8 cellular contexts compared by ENCODE assay signal in genomic region chr12:124457287-124458219, GRCh38.
DNase-seq lines count a peak whose midpoint lies in the region; ATAC-seq and TF ChIP-seq lines count a peak whose summit lies in the region.

No MANE protein-coding gene starts in this region.

- peaks cover 30% of the 10 kb centered on the region for H3K36me3 ChIP-seq in endodermal cell (ENCODE audit: control insufficient read depth, insufficient read depth, low read length)
- H3K36me3 ChIP-seq in neural progenitor cell = no peaks in the 10 kb centered on the region
- H3K36me3 ChIP-seq in upper lobe of right lung = peaks cover 53% of the 10 kb centered on the region

- no peaks in the 10 kb centered on the region for H3K27me3 ChIP-seq in endodermal cell (ENCODE audit: control insufficient read depth, insufficient read depth, low read length, poor library complexity, severe bottlenecking)
- no peaks in the 10 kb centered on the region for H3K27me3 ChIP-seq in neural progenitor cell
- no peaks in the 10 kb centered on the region for H3K27me3 ChIP-seq in upper lobe of right lung

- H3K9me3 Mint-ChIP-seq in endodermal cell = no peaks in the 10 kb centered on the region
- no peaks in the 10 kb centered on the region for H3K9me3 Mint-ChIP-seq in neural progenitor cell
- H3K9me3 Mint-ChIP-seq in MCF 10A (ENCODE audit: unreplicated experiment) = no peaks in the 10 kb centered on the region

- H3K4me1 ChIP-seq in endodermal cell (ENCODE audit: control insufficient read depth, insufficient read depth, low read length) (no peaks in the 10 kb centered on the region), neural progenitor cell (peaks cover 26% of the 10 kb centered on the region), upper lobe of right lung (peaks cover 49% of the 10 kb centered on the region)

- intact Hi-C loops in upper lobe of right lung (cut with DNase I) (no loop called here), MCF 10A (cut with micrococcal nuclease) (no loop called here)

- H3K36me3 Mint-ChIP-seq in endodermal cell (ENCODE audit: low read depth) (peaks cover 44% of the 10 kb centered on the region), neural progenitor cell (peaks cover 15% of the 10 kb centered on the region), MCF 10A (ENCODE audit: insufficient read depth, unreplicated experiment) (peaks cover 37% of the 10 kb centered on the region)

- H3K27me3 Mint-ChIP-seq in endodermal cell (ENCODE audit: insufficient read depth) = no peaks in the 10 kb centered on the region
- peaks cover 8% of the 10 kb centered on the region for H3K27me3 Mint-ChIP-seq in neural progenitor cell (ENCODE audit: insufficient read depth, low read depth)
- H3K27me3 Mint-ChIP-seq in MCF 10A (ENCODE audit: insufficient read depth, unreplicated experiment) = no peaks in the 10 kb centered on the region

- H3K27ac ChIP-seq in endodermal cell (ENCODE audit: low read depth, low read length) (peak overlapping the region; percentile 10), neural progenitor cell (peak overlapping the region; percentile 64), upper lobe of right lung (peak overlapping the region; percentile 74)

- WGBS in endodermal cell (ENCODE audit: insufficient coverage in 1 of 2, insufficient read length in 1 of 2), 2 experiments = 92 to 93% methylated on average over 20 to 35 of the region's 37 CpGs

- CTCF ChIA-PET in MCF 10A (lab: Yijun Ruan, JAX) = no interaction called here

- no TSS peak for BruUV-seq in MCF 10A (replicated peaks; lab: Mats Ljungman, UMichigan)

- POLR2A ChIA-PET in MCF 10A (lab: Yijun Ruan, JAX) = interaction anchor here (0.6 kb wide), 1 partner anchor 35 kb away, joined by 3 read pairs; no protein-coding TSS in a partner anchor

- H3K4me3 ChIP-seq in endodermal cell (ENCODE audit: low read length) (no peak overlapping the region), neural progenitor cell (no peak overlapping the region), upper lobe of right lung (peak overlapping the region; percentile 42)

- H4K20me1 ChIP-seq in neural progenitor cell (ENCODE audit: low read depth) = peaks cover 51% of the 10 kb centered on the region

- H3K4me1 Mint-ChIP-seq in endodermal cell (peaks cover 11% of the 10 kb centered on the region), neural progenitor cell (peaks cover 27% of the 10 kb centered on the region), MCF 10A (ENCODE audit: insufficient read depth, unreplicated experiment) (peaks cover 5% of the 10 kb centered on the region)

- no peak overlapping the region for H2AFZ ChIP-seq in neural progenitor cell (replicated peaks)

- peaks cover 2% of the 10 kb centered on the region for H3F3A ChIP-seq in neural progenitor cell (ENCODE audit: low read depth)

- H3K79me2 ChIP-seq in neural progenitor cell (ENCODE audit: low read depth) = peaks cover 6% of the 10 kb centered on the region

- H3K9ac ChIP-seq in endodermal cell (ENCODE audit: extremely low read depth, low read length, poor library complexity, severe bottlenecking) (no peak overlapping the region), neural progenitor cell (no peak overlapping the region)

- TF ChIP-seq CTCF in GM13977 (IDR thresholded peaks at IDR 0.05; ENCODE audit: extremely low read depth, insufficient read depth, missing control alignments) (no peak), endodermal cell (conservative IDR thresholded peaks at IDR 0.05) (no peak), neural progenitor cell (IDR thresholded peaks at IDR 0.05) (no peak), upper lobe of right lung (IDR thresholded peaks at IDR 0.05) (no peak), MCF 10A (IDR thresholded peaks at IDR 0.05; ENCODE audit: unreplicated experiment) (no peak)

- H3K4me2 ChIP-seq in neural progenitor cell = peak overlapping the region; percentile 19

- H3K9me3 ChIP-seq in endodermal cell (ENCODE audit: control insufficient read depth, low read length) (no peaks in the 10 kb centered on the region), neural progenitor cell (ENCODE audit: low read depth) (no peaks in the 10 kb centered on the region), upper lobe of right lung (no peaks in the 10 kb centered on the region)

- H3K27ac Mint-ChIP-seq in endodermal cell = no peak overlapping the region
- no peak overlapping the region for H3K27ac Mint-ChIP-seq in neural progenitor cell
- no peak overlapping the region for H3K27ac Mint-ChIP-seq in MCF 10A (ENCODE audit: low read depth, unreplicated experiment)

- in situ Hi-C loops in GM13977 (cut with MboI; ENCODE audit: low pct_unique_long_range_greater_than_20kb, low sequenced_read_pairs, unreplicated experiment) = no loop called here

- peak; percentile 80 for DNase-seq in GM13977 (ENCODE audit: low spot score)
- DNase-seq in activated CD4-positive, alpha-beta T cell treated with anti-CD3 and anti-CD28 coated beads, Interleukin-2, amount 50 U/mL, for 48 hours = peak; percentile 61 to 68
- DNase-seq in endodermal cell = no peak
- DNase-seq in neural progenitor cell (ENCODE audit: low spot score) = no peak
- peak; percentile 83 for DNase-seq in upper lobe of right lung
- no peak for DNase-seq in MCF 10A (ENCODE audit: unreplicated experiment)
- no peak for DNase-seq in NAMALWA (ENCODE audit: low spot score)

- peak; percentile 27 for ATAC-seq in HG03439 (IDR thresholded peaks at IDR 0.05; ENCODE audit: unreplicated experiment)
- peak; percentile 71 for ATAC-seq in upper lobe of right lung

- H3K4me3 Mint-ChIP-seq in endodermal cell = no peak overlapping the region
- H3K4me3 Mint-ChIP-seq in neural progenitor cell = no peak overlapping the region
- H3K4me3 Mint-ChIP-seq in MCF 10A (ENCODE audit: unreplicated experiment) = no peak overlapping the region

Comparison
In these comparisons a context has a peak if more than half of its experiments do, and no peak if none do; other contexts are left out.
1. DNase-seq: peak in GM13977 (single experiment), activated CD4-positive, alpha-beta T cell treated with anti-CD3 and anti-CD28 coated beads, Interleukin-2, amount 50 U/mL, for 48 hours (2 of 2) and upper lobe of right lung (single experiment); none in endodermal cell (single experiment), neural progenitor cell (single experiment), MCF 10A (single experiment) and NAMALWA (single experiment).
2. H3K27ac ChIP-seq: peak in every context shown above with its lines; median percentile 74 in upper lobe of right lung; 64 in neural progenitor cell; 10 in endodermal cell.